Comparison of ENCODE assay signal across 13 cellular contexts in the genomic region with DNA sequence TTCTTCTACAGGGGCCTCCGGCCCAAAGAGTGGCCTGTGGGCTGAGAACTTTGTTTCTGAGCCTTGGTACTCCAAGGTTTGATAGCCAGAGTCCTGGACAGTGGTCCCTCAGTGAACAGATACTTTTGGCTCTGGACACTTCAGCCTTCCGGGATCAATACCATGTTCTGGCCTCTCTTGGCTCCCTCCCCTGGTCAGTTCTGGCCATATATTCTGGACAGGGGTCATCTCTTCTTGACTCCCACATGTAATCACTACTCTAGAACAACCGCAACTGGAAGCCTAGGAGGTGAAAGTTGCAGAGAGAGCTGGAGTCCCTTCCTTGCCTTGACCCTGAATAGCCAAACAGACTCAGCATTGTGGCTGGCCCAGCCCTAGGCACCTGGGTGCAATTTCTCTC. TPM values are rescaled to one million over a fixed set of nuclear protein-coding genes. Genes with fewer than 3 reads are reported as not detected.
"Had no signal": no experiment of that assay in that cellular context is flagged by ENCODE, and none has a peak within 500 bp of the region (broad histone marks: within the 10 kb centered on the region; RNA-seq: fewer than 3 reads in every experiment).

No MANE protein-coding gene starts in this region.

- H3K27ac ChIP-seq: esophagus muscularis mucosa, right atrium auricular region, skin epidermis, thyroid gland, vagina had no signal

- H3K4me3 Mint-ChIP-seq: activated CD4-positive, alpha-beta memory T cell treated with anti-CD3 and anti-CD28 coated beads for 36 hours had no signal

- H3K9me3 Mint-ChIP-seq: activated CD4-positive, alpha-beta memory T cell treated with anti-CD3 and anti-CD28 coated beads for 36 hours; activated T-cell treated with anti-CD3 and anti-CD28 coated beads, Interleukin-2, amount 50 U/mL, for 72 hours had no signal

- DNase-seq: activated CD4-positive, alpha-beta memory T cell treated with anti-CD3 and anti-CD28 coated beads for 36 hours; activated CD4-positive, alpha-beta T cell treated with anti-CD3 and anti-CD28 coated beads for 1 hour; activated T-cell treated with anti-CD3 and anti-CD28 coated beads, Interleukin-2, amount 50 U/mL, for 72 hours; mammary epithelial cell; stimulated activated CD4-positive, alpha-beta T cell treated with anti-CD3 and anti-CD28 coated beads, Interleukin-4, amount 100 ng/mL, for 4 hours; thyroid gland had no signal

- H3K4me3 ChIP-seq: esophagus muscularis mucosa, mucosa of descending colon, right atrium auricular region, skin epidermis, vagina had no signal

- H3K9me3 ChIP-seq: esophagus muscularis mucosa, mucosa of descending colon, right atrium auricular region, thyroid gland, vagina had no signal

- ATAC-seq: activated T-cell treated with anti-CD3 and anti-CD28 coated beads, Interleukin-2, amount 50 U/mL, for 72 hours; mucosa of descending colon had no signal

- H3K27ac Mint-ChIP-seq: activated CD4-positive, alpha-beta memory T cell treated with anti-CD3 and anti-CD28 coated beads for 36 hours; activated T-cell treated with anti-CD3 and anti-CD28 coated beads, Interleukin-2, amount 50 U/mL, for 72 hours had no signal

- H3K36me3 ChIP-seq: esophagus muscularis mucosa, right atrium auricular region, thyroid gland, vagina had no signal

- H3K27me3 ChIP-seq: thyroid gland, vagina had no signal

- H3K36me3 Mint-ChIP-seq: activated CD4-positive, alpha-beta memory T cell treated with anti-CD3 and anti-CD28 coated beads for 36 hours had no signal

RNA-seq across cellular contexts. Expression of a gene that starts 2.3 kb away (rescaled TPM):
- total RNA-seq: dermis microvascular lymphatic vessel endothelial cell, fibroblast of villous mesenchyme had no signal
